1 cellular context compared by ENCODE assay signal in genomic region chr16:27325736-27326135, GRCh38.
TF ChIP-seq lines count a peak whose summit lies in the region.

No MANE protein-coding gene starts in this region.

TF ChIP-seq in HCT116, 20 proteins besides CTCF, POLR2A, EP300 and RAD21 (continued from another document):
- TF ChIP-seq ZBTB33 (IDR thresholded peaks at IDR 0.05; ENCODE audit: extremely low read depth, insufficient replicate concordance, low read length): no peak
- no peak for TF ChIP-seq YY1 (IDR thresholded peaks at IDR 0.05; ENCODE audit: extremely low read depth, insufficient replicate concordance, low read depth, low read length)
- no peak for TF ChIP-seq CBX3 (IDR thresholded peaks at IDR 0.05; ENCODE audit: low read depth)
- TF ChIP-seq MAX (IDR thresholded peaks at IDR 0.05): no peak
